30 cellular contexts compared by ENCODE assay signal in the genomic region with DNA sequence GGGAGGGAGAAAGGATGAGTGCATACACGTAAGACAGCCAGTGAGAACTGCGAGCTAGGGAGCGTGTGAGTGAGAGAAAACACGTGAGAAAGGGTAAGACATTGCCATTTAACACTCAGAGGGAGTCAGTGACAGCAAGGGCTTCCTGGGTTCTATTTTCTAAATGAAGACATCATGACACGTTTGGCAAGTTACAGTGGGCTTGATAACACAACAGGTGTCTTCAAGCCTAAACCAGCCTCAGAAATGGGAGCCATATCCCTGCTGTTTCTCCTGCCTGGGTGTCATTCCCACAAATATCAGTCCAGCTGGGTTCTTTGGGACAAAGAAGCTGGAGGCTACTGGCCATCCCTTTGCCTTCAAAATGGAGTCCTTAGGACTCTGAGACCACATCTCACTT.
"Had no signal": no experiment of that assay in that cellular context is flagged by ENCODE, and none has a peak within 500 bp of the region (broad histone marks: within the 10 kb centered on the region; RNA-seq: fewer than 3 reads in every experiment).

No MANE protein-coding gene starts in this region.

- H3K36me3 ChIP-seq: cardiac muscle cell, Peyer's patch, SJCRH30 had no signal

- H3K27ac ChIP-seq: cardiac muscle cell, RWPE1, SJCRH30, SK-N-MC had no signal

- H3K4me1 ChIP-seq: SJCRH30 had no signal

- DNase-seq: activated CD4-positive, alpha-beta T cell treated with anti-CD3 and anti-CD28 coated beads, Interleukin-2, amount 10 ng/mL, durations not matched to agents 24 days and 14 days; activated CD4-positive, alpha-beta T cell treated with anti-CD3 and anti-CD28 coated beads, Interleukin-2, amount 50 U/mL, for 4 hours; activated CD8-positive, alpha-beta T cell treated with anti-CD3 and anti-CD28 coated beads for 36 hours; activated effector memory CD4-positive, alpha-beta T cell treated with anti-CD3 and anti-CD28 coated beads, Interleukin-2, amount 50 U/mL, for 16 hours; activated naive CD4-positive, alpha-beta T cell; activated naive CD4-positive, alpha-beta T cell treated with anti-CD3 and anti-CD28 coated beads, Interleukin-2, amount 50 U/mL, for 16 hours; activated naive CD8-positive, alpha-beta T cell treated with anti-CD3 and anti-CD28 coated beads for 36 hours; activated T-cell treated with anti-CD3 and anti-CD28 coated beads, Interleukin-2, amount 50 U/mL, for 1 hour; activated T-cell treated with anti-CD3 and anti-CD28 coated beads, Interleukin-2, amount 50 U/mL, for 72 hours; amniotic stem cell; aorta; Karpas-422; KBM-7; NCI-H1048; NCI-H1105 treated with DMSO at 0.1 percent for 48 hours; NCI-H1436; NCI-H1694; NCI-H1930; NCI-H2081 treated with DMSO at 0.1 percent for 48 hours; NCI-H510A; NCI-H526; NCI-H748 treated with DMSO at 0.1 percent for 48 hours; NK-92 treated with Interleukin-12 subunit alpha and Interleukin-12 subunit beta, amount 100 ng/mL, for 24 hours; PC-3; Peyer's patch; SJCRH30 had no signal

- ATAC-seq: activated CD8-positive, alpha-beta T cell treated with anti-CD3 and anti-CD28 coated beads for 36 hours; activated T-cell treated with anti-CD3 and anti-CD28 coated beads, Interleukin-2, amount 50 U/mL, for 72 hours; activated T-helper 17 cell treated with anti-CD3 and anti-CD28 coated beads, Interleukin-2, amount 50 U/mL, for 72 hours; PC-3 had no signal

- H3K27me3 ChIP-seq: cardiac muscle cell, Peyer's patch, SJCRH30 had no signal

- H3K9me3 ChIP-seq: Peyer's patch, SJCRH30 had no signal

- H3K4me3 ChIP-seq: cardiac muscle cell, Peyer's patch, SJCRH30, SK-N-MC had no signal
